8 cellular contexts compared by ENCODE assay signal in genomic region chr18:10453885-10454772, GRCh38. TPM values are rescaled to one million over a fixed set of nuclear protein-coding genes. Genes with fewer than 3 reads are reported as not detected.
DNase-seq lines count a peak whose midpoint lies in the region; ATAC-seq and TF ChIP-seq lines count a peak whose summit lies in the region.

APCDD1 (plus strand) TSS chr18:10454635; CDS start chr18:10454982, 347 bp downstream.

- H3K4me1 Mint-ChIP-seq in CD14-positive monocyte (peaks cover 11% of the 10 kb centered on the region), immature natural killer cell (peaks cover 0 to 6% of the 10 kb centered on the region in 2 donors)

- no peaks in the 10 kb centered on the region for H3K36me3 ChIP-seq in MG63
- H3K36me3 ChIP-seq in body of pancreas (replicated peaks in 1 of 2; ENCODE audit: insufficient read depth in 1 of 2, low read depth in 2 of 2) = no peaks in the 10 kb centered on the region
- no peaks in the 10 kb centered on the region for H3K36me3 ChIP-seq in skeletal muscle satellite cell (ENCODE audit: insufficient read depth, low read length)

- H3K4me3 Mint-ChIP-seq in CD14-positive monocyte (peak within 1 kb of the TSS; percentile 89 to 94), immature natural killer cell (peak within 1 kb of the TSS in 3 of 5 donors; percentile 22 to 57 (median 53))

- H3K27me3 Mint-ChIP-seq in CD14-positive monocyte (ENCODE audit: low read depth in 3 of 3) (peaks cover 57 to 74% (median 68%) of the 10 kb centered on the region in 3 donors), immature natural killer cell (ENCODE audit: low read depth in 3 of 3) (peaks cover 2 to 31% (median 16%) of the 10 kb centered on the region in 3 donors)

- H3K27me3 ChIP-seq in MG63 (no peaks in the 10 kb centered on the region), body of pancreas (no peaks in the 10 kb centered on the region), skeletal muscle satellite cell (ENCODE audit: control insufficient read depth, insufficient read depth, low read length) (peaks cover 78% of the 10 kb centered on the region)

- peaks cover 3 to 13% of the 10 kb centered on the region in 2 donors for H3K36me3 Mint-ChIP-seq in CD14-positive monocyte
- peaks cover 0 to 3% (median 0%) of the 10 kb centered on the region in 3 donors for H3K36me3 Mint-ChIP-seq in immature natural killer cell

- intact Hi-C loops in CD14-positive monocyte (cut with micrococcal nuclease) = no loop called here
- intact Hi-C loops in body of pancreas (cut with DNase I) = no loop called here

- H3K9ac ChIP-seq in skeletal muscle satellite cell (ENCODE audit: low read depth, low read length) = peak within 1 kb of the TSS; percentile 40

- ATAC-seq in body of pancreas = peak; percentile 84

- 19 to 39% methylated on average over 37 to 52 of the region's 80 CpGs for WGBS in body of pancreas, 2 donors

- peaks cover 0 to 14% (median 3%) of the 10 kb centered on the region in 7 donors for H3K9me3 Mint-ChIP-seq in CD14-positive monocyte
- H3K9me3 Mint-ChIP-seq in immature natural killer cell = peaks cover 0 to 3% (median 0%) of the 10 kb centered on the region in 6 donors

- peak within 1 kb of the TSS; percentile 64 for H3K4me3 ChIP-seq in MG63
- peak within 1 kb of the TSS; percentile 16 to 38 for H3K4me3 ChIP-seq in body of pancreas
- H3K4me3 ChIP-seq in skeletal muscle satellite cell (ENCODE audit: low read length) = peak within 1 kb of the TSS; percentile 68

- TF ChIP-seq POLR2A in body of pancreas (IDR thresholded peaks at IDR 0.05) = peak in 1 of 3 donors; percentile 27

- no peak for TF ChIP-seq CTCF in CD14-positive monocyte (IDR thresholded peaks at IDR 0.05)
- peak in 2 of 7 experiments; percentile 27 to 34 for TF ChIP-seq CTCF in body of pancreas (IDR thresholded peaks at IDR 0.05)

- H3K4me1 ChIP-seq in body of pancreas = peaks cover 29% of the 10 kb centered on the region
- H3K4me1 ChIP-seq in skeletal muscle satellite cell (ENCODE audit: control insufficient read depth, insufficient read depth, low read length) = no peaks in the 10 kb centered on the region

- DNase-seq in CD14-positive monocyte (ENCODE audit: low spot score) (no peak), MG63 (peak; percentile 45), body of pancreas (peak; percentile 63 to 75 (median 68)), immature natural killer cell (no peak), cerebellar nuclear complex (lab: John Stamatoyannopoulos, UW) (no peak), LoVo (ENCODE audit: low spot score) (no peak)
- DNase-seq in effector CD8-positive, alpha-beta T cell (lab: John Stamatoyannopoulos, UW) = no peak

- peak within 1 kb of the TSS; percentile 66 to 81 (median 72) for H3K27ac ChIP-seq in body of pancreas

- H3K9me3 ChIP-seq in MG63 (no peaks in the 10 kb centered on the region), body of pancreas (no peaks in the 10 kb centered on the region), skeletal muscle satellite cell (replicated peaks; ENCODE audit: low read length) (no peaks in the 10 kb centered on the region)

- peak within 1 kb of the TSS; percentile 75 for H3K4me2 ChIP-seq in skeletal muscle satellite cell (ENCODE audit: low read length)

- H3K27ac Mint-ChIP-seq in CD14-positive monocyte (peak within 1 kb of the TSS in 4 of 7 donors; percentile 37 to 75 (median 48)), immature natural killer cell (no peak within 1 kb of the TSS)

RNA-seq across cellular contexts. Expression of gene APCDD1, which starts in this region (rescaled TPM):
- polyA plus RNA-seq in CD14-positive monocyte (1 to 10 TPM; 1.2 to 4.8 TPM), immature natural killer cell (under 1 TPM in 1 of 3 donors, not detected in 2; 0.31 TPM)
- total RNA-seq in MG63 (2014; rRNA removed; shearing (Covaris generic); ENCODE audit: low replicate concordance) = 2.4 and 11.8 TPM in 2 replicates
- total RNA-seq in body of pancreas = 10 to 100 TPM in 1 of 2 donors, 1 to 10 TPM in 1; 8.6 to 31.3 TPM
- 0.51 and 1.3 TPM in 2 replicates for total RNA-seq in skeletal muscle satellite cell (2012; rRNA removed)

Comparison
In these comparisons a context has a peak if more than half of its experiments do, and no peak if none do; other contexts are left out.
1. DNase-seq: peak in MG63 (single experiment) and body of pancreas (4 of 4); none in CD14-positive monocyte (single experiment), immature natural killer cell (0 of 3), cerebellar nuclear complex (0 of 2), LoVo (single experiment) and effector CD8-positive, alpha-beta T cell (single experiment).
2. H3K27ac Mint-ChIP-seq: peak in CD14-positive monocyte (4 of 7); none in immature natural killer cell (0 of 6).
3. Peak in every context shown above with its lines, with median percentiles within 50 percentile points of each other: H3K4me3 ChIP-seq.